ENCODE assay signal across 32 cellular contexts in genomic region chr7:1140481-1141104, GRCh38. TPM values are rescaled to one million over a fixed set of nuclear protein-coding genes. Genes with fewer than 3 reads are reported as not detected.
DNase-seq lines count a peak whose midpoint lies in the region; ATAC-seq, FAIRE-seq and TF ChIP-seq lines count a peak whose summit lies in the region.
"Had no signal": no experiment of that assay in that cellular context is flagged by ENCODE, and none has a peak within 500 bp of the region (broad histone marks: within the 10 kb centered on the region; RNA-seq: fewer than 3 reads in every experiment).

No MANE protein-coding gene starts in this region.

- peak overlapping the region; percentile 26; the same call in 1 of the 2 replicates for H3K4me3 Mint-ChIP-seq in WTC11
- H3K4me3 Mint-ChIP-seq in osteocyte (ENCODE audit: unreplicated experiment), result no peak overlapping the region
- no peak overlapping the region for H3K4me3 Mint-ChIP-seq in MCF 10A (ENCODE audit: unreplicated experiment)
- H3K4me3 Mint-ChIP-seq: activated T-helper 17 cell treated with anti-CD3 and anti-CD28 coated beads, Interleukin-2, amount 50 U/mL, for 72 hours; stimulated activated naive CD8-positive, alpha-beta T cell treated with anti-CD3 and anti-CD28 coated beads, Interleukin-15, amount 100 ng/mL, for 72 hours had no signal

- H3K79me2 ChIP-seq in SK-N-SH (ENCODE audit: insufficient read depth), result peaks cover 13% of the 10 kb centered on the region

- CTCF ChIA-PET in SK-N-SH (lab: Yijun Ruan, JAX) (interaction anchor here (1.2 to 9.7 kb wide), 7 partner anchors 36 to 168 kb away, joined by 4 to 327 read pairs (median 23); partner anchors contain the start of gene GPER1), A549 (lab: Yijun Ruan, JAX) (interaction anchor here (1.5 kb wide), 1 partner anchor 147 kb away, joined by 4 read pairs; no protein-coding TSS in a partner anchor), WTC11 (lab: Charles Lee) (interaction anchor here (5.3 kb wide), 1 partner anchor 17 kb away, joined by 36 read pairs; no protein-coding TSS in a partner anchor), MCF 10A (lab: Yijun Ruan, JAX) (interaction anchor here (1.8 kb wide), 1 partner anchor 54 kb away, joined by 4 read pairs; no protein-coding TSS in a partner anchor)

- no peak for DNase-seq in SK-N-SH
- DNase-seq in A549 (ENCODE audit: low read depth in 1 of 2, low spot score in 1 of 2), result no peak
- DNase-seq in WTC11 (ENCODE audit: low spot score), result no peak
- DNase-seq in osteocyte (ENCODE audit: extremely low spot score, unreplicated experiment), result no peak
- no peak for DNase-seq in CD1c-positive myeloid dendritic cell (ENCODE audit: extremely low spot score)
- DNase-seq in MCF 10A (ENCODE audit: unreplicated experiment), result no peak
- DNase-seq: activated CD4-positive, CD25-positive, alpha-beta regulatory T cell treated with anti-CD3 and anti-CD28 coated beads, Interleukin-2, amount 50 U/mL, for 72 hours; brain microvascular endothelial cell; COR-L47; DMS79 treated with DMSO at 0.1 percent for 48 hours; effector CD8-positive, alpha-beta T cell; H7; head of caudate nucleus; left colon; mesenchymal stem cell; NCI-H146; NCI-H2171; NCI-H524 treated with DMSO at 0.1 percent for 48 hours; NK-92 treated with Interleukin-12 subunit alpha and Interleukin-12 subunit beta, amount 100 ng/mL, for 24 hours; occipital lobe; SHP77 treated with DMSO at 0.1 percent for 48 hours; stimulated activated CD4-positive, alpha-beta T cell treated with anti-CD3 and anti-CD28 coated beads, Interleukin-4, amount 100 ng/mL, for 4 hours; stimulated activated naive CD8-positive, alpha-beta T cell treated with anti-CD3 and anti-CD28 coated beads, Interleukin-15, amount 100 ng/mL, for 72 hours; thyroid gland had no signal

- TF ChIP-seq CTCF in SK-N-SH (IDR thresholded peaks at IDR 0.05) (no peak), A549 (IDR thresholded peaks at IDR 0.05) (no peak), WTC11 (IDR thresholded peaks at IDR 0.05) (no peak), osteocyte (IDR thresholded peaks at IDR 0.05) (no peak), MCF 10A (IDR thresholded peaks at IDR 0.05; ENCODE audit: unreplicated experiment) (no peak)

- TF ChIP-seq EP300 in SK-N-SH (IDR thresholded peaks at IDR 0.05; ENCODE audit: borderline replicate concordance in 1 of 2, low read depth in 1 of 2, low read length in 1 of 2) (no peak), A549 (IDR thresholded peaks at IDR 0.05) (no peak)

- no peak overlapping the region for H3K27ac ChIP-seq in SK-N-SH (ENCODE audit: low read depth in 2 of 2, low read length in 1 of 2)
- no peak overlapping the region for H3K27ac ChIP-seq in A549
- H3K27ac ChIP-seq: 22Rv1, brain microvascular endothelial cell, thyroid gland had no signal

- H3K27ac Mint-ChIP-seq in WTC11 (no peak overlapping the region), osteocyte (ENCODE audit: unreplicated experiment) (peak overlapping the region; percentile 18), MCF 10A (ENCODE audit: low read depth, unreplicated experiment) (no peak overlapping the region)
- H3K27ac Mint-ChIP-seq: activated T-helper 17 cell treated with anti-CD3 and anti-CD28 coated beads, Interleukin-2, amount 50 U/mL, for 72 hours had no signal

- H3K36me3 ChIP-seq in SK-N-SH (replicated peaks in 1 of 2; ENCODE audit: control insufficient read depth in 1 of 2, insufficient read depth in 2 of 2, low read length in 1 of 2), result no peaks in the 10 kb centered on the region
- H3K36me3 ChIP-seq: brain microvascular endothelial cell, thyroid gland had no signal

- POLR2A ChIA-PET in SK-N-SH (lab: Yijun Ruan, JAX), result no interaction called here
- POLR2A ChIA-PET in A549 (lab: Yijun Ruan, JAX), result no interaction called here
- POLR2A ChIA-PET in WTC11 (lab: Charles Lee), result no interaction called here
- POLR2A ChIA-PET in MCF 10A (lab: Yijun Ruan, JAX), result no interaction called here

- intact Hi-C loops in MCF 10A (cut with micrococcal nuclease), result no loop called here

- H3K9ac ChIP-seq in SK-N-SH, result no peak overlapping the region

- TF ChIP-seq RAD21 in SK-N-SH (IDR thresholded peaks at IDR 0.05; ENCODE audit: low read length) (no peak), A549 (conservative IDR thresholded peaks at IDR 0.05 in 1 of 2, IDR thresholded peaks at IDR 0.05 in 1 of 2) (no peak)

- no peak for FAIRE-seq in A549 (lab: Jason Lieb, UNC)
- FAIRE-seq: colon, GM12891 had no signal

- no peaks in the 10 kb centered on the region for H4K20me1 ChIP-seq in SK-N-SH (ENCODE audit: insufficient read depth)

- H3K9me3 Mint-ChIP-seq in WTC11 (no peaks in the 10 kb centered on the region), osteocyte (ENCODE audit: unreplicated experiment) (no peaks in the 10 kb centered on the region), MCF 10A (ENCODE audit: unreplicated experiment) (no peaks in the 10 kb centered on the region)
- H3K9me3 Mint-ChIP-seq: activated T-helper 17 cell treated with anti-CD3 and anti-CD28 coated beads, Interleukin-2, amount 50 U/mL, for 72 hours; stimulated activated naive CD8-positive, alpha-beta T cell treated with anti-CD3 and anti-CD28 coated beads, Interleukin-15, amount 100 ng/mL, for 72 hours had no signal

- H3K9me2 ChIP-seq in SK-N-SH, result no peaks in the 10 kb centered on the region

- no TSS peak for BruUV-seq in MCF 10A (replicated peaks; lab: Mats Ljungman, UMichigan)

- no peak overlapping the region for H2AFZ ChIP-seq in SK-N-SH (ENCODE audit: low read depth)

- peaks cover 2% of the 10 kb centered on the region; the same call in 1 of the 2 replicates for H3K27me3 Mint-ChIP-seq in WTC11 (ENCODE audit: low read depth)
- no peaks in the 10 kb centered on the region for H3K27me3 Mint-ChIP-seq in osteocyte (ENCODE audit: unreplicated experiment)
- no peaks in the 10 kb centered on the region for H3K27me3 Mint-ChIP-seq in MCF 10A (ENCODE audit: insufficient read depth, unreplicated experiment)
- H3K27me3 Mint-ChIP-seq: activated T-helper 17 cell treated with anti-CD3 and anti-CD28 coated beads, Interleukin-2, amount 50 U/mL, for 72 hours; stimulated activated naive CD8-positive, alpha-beta T cell treated with anti-CD3 and anti-CD28 coated beads, Interleukin-15, amount 100 ng/mL, for 72 hours had no signal

- WGBS in SK-N-SH (ENCODE audit: low lambda C conversion rate), result 93% methylated on average over 4 of the region's 4 CpGs
- 91% methylated on average over 4 of the region's 4 CpGs for WGBS in A549 (ENCODE audit: missing lambda C conversion rate)

- H3K4me1 ChIP-seq in SK-N-SH (ENCODE audit: control insufficient read depth in 1 of 2, insufficient read depth in 2 of 2, low read depth in 1 of 2, low read length in 1 of 2), result peaks cover 4 to 31% of the 10 kb centered on the region in 2 experiments; a peak in 2 of 4 replicates
- H3K4me1 ChIP-seq in A549, result peaks cover 8% of the 10 kb centered on the region; the same call in 2 of the 3 replicates

- H3K4me2 ChIP-seq in SK-N-SH, result no peak overlapping the region
- no peak overlapping the region for H3K4me2 ChIP-seq in A549
- H3K4me2 ChIP-seq: smooth muscle cell had no signal

- ATAC-seq in SK-N-SH treated with all-trans-retinoic acid at 6 μM for 48 hours (no peak), A549 (no peak), WTC11 (no peak), GM19467 (IDR thresholded peaks at IDR 0.05; ENCODE audit: unreplicated experiment) (no peak)
- ATAC-seq: activated T-helper 17 cell treated with anti-CD3 and anti-CD28 coated beads, Interleukin-2, amount 50 U/mL, for 72 hours; left colon; Panc1; stimulated activated naive CD8-positive, alpha-beta T cell treated with anti-CD3 and anti-CD28 coated beads, Interleukin-15, amount 100 ng/mL, for 72 hours had no signal

- H3K4me1 Mint-ChIP-seq in WTC11 (peaks cover 8% of the 10 kb centered on the region), osteocyte (ENCODE audit: unreplicated experiment) (peaks cover 16% of the 10 kb centered on the region), MCF 10A (ENCODE audit: insufficient read depth, unreplicated experiment) (peaks cover 11% of the 10 kb centered on the region)

- no peak overlapping the region for H3K4me3 ChIP-seq in SK-N-SH (ENCODE audit: low read depth in 2 of 2, low read length in 1 of 2)
- H3K4me3 ChIP-seq in A549, result no peak overlapping the region
- H3K4me3 ChIP-seq: smooth muscle cell, thyroid gland had no signal

- H3K27me3 ChIP-seq in SK-N-SH (ENCODE audit: insufficient read depth), result no peaks in the 10 kb centered on the region
- H3K27me3 ChIP-seq: brain microvascular endothelial cell, thyroid gland had no signal

- peaks cover 6% of the 10 kb centered on the region for H3F3A ChIP-seq in SK-N-SH (replicated peaks; ENCODE audit: insufficient read depth)

- TF ChIP-seq POLR2A in A549 (IDR thresholded peaks at IDR 0.05; ENCODE audit: low read length), result no peak

- H3K36me3 Mint-ChIP-seq in WTC11 (no peaks in the 10 kb centered on the region), osteocyte (ENCODE audit: unreplicated experiment) (no peaks in the 10 kb centered on the region), MCF 10A (ENCODE audit: insufficient read depth, unreplicated experiment) (no peaks in the 10 kb centered on the region)

- H3K9me3 ChIP-seq in SK-N-SH (no peaks in the 10 kb centered on the region), A549 (no peaks in the 10 kb centered on the region)
- H3K9me3 ChIP-seq: thyroid gland had no signal

TF ChIP-seq in A549, 52 proteins besides CTCF, POLR2A, EP300 and RAD21 (continues in another document):
- no peak for TF ChIP-seq HDAC2 (IDR thresholded peaks at IDR 0.05)

RNA-seq across cellular contexts. Expression of gene ZFAND2A, which starts 19.4 kb away (rescaled TPM):
- polyA plus RNA-seq in SK-N-SH (2012; rRNA removed) (38.9 and 48.5 TPM in 2 replicates), A549 (2011; rRNA removed) (88.6 and 105 TPM in 2 replicates), A549 (2017; fragmentation: RNase III; extraction: RNeasy Plus Mini Kit Qiagen cat#74134 plus additional on column Dnase treatment) (40.7 to 44.1 TPM (median 43.7 TPM) in 3 replicates)
- polyA plus RNA-seq in SK-N-SH (2012; cell fraction: cytosol; rRNA removed), result 35.7 and 38.9 TPM in 2 replicates
- 53.1 and 58.2 TPM in 2 replicates for polyA plus RNA-seq in SK-N-SH (2012; cell fraction: nucleus; rRNA removed)
- 61.5 and 62.1 TPM in 2 replicates for polyA plus RNA-seq in A549 (2012; cell fraction: cytosol; rRNA removed)
- polyA plus RNA-seq in A549 (2012; cell fraction: nucleus; rRNA removed), result 34.2 and 40.6 TPM in 2 replicates
- 31.9 and 40.0 TPM in 2 replicates for polyA minus RNA-seq in A549 (2011; rRNA and poly(A)+ RNA removed)
- total RNA-seq in WTC11 (2021) (14.5 to 16.1 TPM (median 15.3 TPM) in 3 replicates), osteocyte (17.1 and 18.3 TPM in 2 replicates), MCF 10A (2022) (30.1 and 40.7 TPM in 2 replicates)

RNA-seq across cellular contexts. Expression of gene GPER1, which starts 52.7 kb away (rescaled TPM):
- polyA plus RNA-seq in SK-N-SH (2012; rRNA removed), result 4.0 and 6.4 TPM in 2 replicates
- polyA plus RNA-seq in SK-N-SH (2012; cell fraction: cytosol; rRNA removed), result 2.2 and 4.1 TPM in 2 replicates
- 4.3 and 5.5 TPM in 2 replicates for polyA plus RNA-seq in SK-N-SH (2012; cell fraction: nucleus; rRNA removed)
- 0.23 and 0.30 TPM in 2 replicates for polyA plus RNA-seq in A549 (2011; rRNA removed)
- 0.46 and 0.70 TPM in 2 replicates for polyA plus RNA-seq in A549 (2012; cell fraction: cytosol; rRNA removed)
- 0.72 and 0.91 TPM in 2 replicates for polyA plus RNA-seq in A549 (2012; cell fraction: nucleus; rRNA removed)
- polyA plus RNA-seq in A549 (2017; fragmentation: RNase III; extraction: RNeasy Plus Mini Kit Qiagen cat#74134 plus additional on column Dnase treatment), result 0.50 to 0.80 TPM (median 0.54 TPM) in 3 replicates
- polyA minus RNA-seq in A549 (2011; rRNA and poly(A)+ RNA removed), result 0.44 and 0.45 TPM in 2 replicates
- 0.28 to 0.87 TPM (median 0.41 TPM) in 3 replicates for total RNA-seq in WTC11 (2021)
- 2.5 and 3.0 TPM in 2 replicates for total RNA-seq in osteocyte
- 0.28 and 0.32 TPM in 2 replicates for total RNA-seq in MCF 10A (2022)
